ENCODE assay signal across 8 cellular contexts in the genomic region with DNA sequence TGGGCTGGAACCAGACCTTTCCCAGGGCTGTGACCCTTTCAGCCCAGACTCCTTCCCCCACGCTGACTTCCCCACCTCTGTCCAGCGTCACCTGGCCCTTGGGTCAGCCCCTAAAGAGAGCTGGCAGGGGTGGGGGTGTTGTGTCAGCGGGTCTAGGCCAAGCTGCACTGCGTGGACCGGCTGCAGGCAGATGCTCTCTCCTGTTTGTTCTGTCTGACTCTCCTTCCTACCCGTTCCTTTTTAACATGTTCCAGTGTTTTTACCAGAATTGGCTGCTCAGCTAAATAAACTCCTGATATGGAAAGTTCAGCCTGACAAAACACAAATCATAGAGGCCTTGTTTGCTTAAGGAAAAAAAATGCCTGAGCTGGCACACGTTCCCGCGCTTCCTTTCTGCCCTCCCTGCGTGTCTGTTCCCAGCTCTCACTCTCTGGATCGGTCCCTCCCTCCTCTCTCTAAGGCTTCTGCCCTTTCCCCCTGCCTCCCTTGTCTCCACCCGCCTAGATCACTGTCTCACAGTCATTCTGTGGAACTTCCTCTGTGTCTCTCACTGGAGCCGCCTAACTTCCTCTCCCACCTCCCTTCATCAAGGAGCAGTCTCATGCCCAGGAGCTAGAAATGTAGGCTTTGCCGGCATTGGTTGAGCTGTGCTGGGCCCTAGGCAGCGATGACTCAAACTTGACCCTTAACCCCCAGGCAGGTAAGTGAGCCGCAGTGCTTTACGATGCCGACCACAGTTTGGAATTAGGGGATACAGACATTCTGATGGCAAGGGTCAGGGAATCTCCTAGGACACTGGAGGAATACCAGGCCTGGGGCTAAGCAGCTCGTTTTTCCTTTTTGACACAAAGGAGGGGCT. TPM values are rescaled to one million over a fixed set of nuclear protein-coding genes. Genes with fewer than 3 reads are reported as not detected.
DNase-seq lines count a peak whose midpoint lies in the region; ATAC-seq and TF ChIP-seq lines count a peak whose summit lies in the region.

No MANE protein-coding gene starts in this region.

- no peak overlapping the region for H3K4me3 Mint-ChIP-seq in activated B cell treated with CpG ODN at 0.5 μM for 24 hours

- intact Hi-C loops in activated B cell treated with CpG ODN at 0.5 μM for 24 hours (cut with micrococcal nuclease) = no loop called here
- intact Hi-C loops in left cardiac atrium (cut with DNase I) = no loop called here

- DNase-seq in C1 segment of cervical spinal cord (lab: John Stamatoyannopoulos, UW) (peak in 8 of 14 donors; percentile 8 to 65 (median 42)), M059J (ENCODE audit: low read depth) (peak; percentile 92), activated B cell treated with CpG ODN at 0.5 μM for 24 hours (no peak), left cardiac atrium (peak; percentile 67), renal cortical epithelial cell (ENCODE audit: low read depth) (peak; percentile 85), GM19240 (ENCODE audit: insufficient read length, low spot score) (no peak)
- DNase-seq in activated CD8-positive, alpha-beta memory T cell treated with anti-CD3 and anti-CD28 coated beads, Interleukin-2, amount 50 U/mL, for 4 hours = no peak

- TF ChIP-seq CTCF in activated B cell treated with CpG ODN at 0.5 μM for 24 hours (IDR thresholded peaks at IDR 0.05) = no peak

- peak overlapping the region; percentile 72 for H3K27ac Mint-ChIP-seq in activated B cell treated with CpG ODN at 0.5 μM for 24 hours

- ATAC-seq in activated B cell treated with CpG ODN at 0.5 μM for 24 hours (ENCODE audit: low read depth) = no peak
- peak; percentile 65 to 76 for ATAC-seq in left cardiac atrium
- no peak for ATAC-seq in HG03280 (IDR thresholded peaks at IDR 0.05; ENCODE audit: unreplicated experiment)

- H3K9me3 Mint-ChIP-seq in activated B cell treated with CpG ODN at 0.5 μM for 24 hours = no peaks in the 10 kb centered on the region

- H3K4me1 Mint-ChIP-seq in activated B cell treated with CpG ODN at 0.5 μM for 24 hours = peaks cover 40% of the 10 kb centered on the region

- no peaks in the 10 kb centered on the region for H3K27me3 Mint-ChIP-seq in activated B cell treated with CpG ODN at 0.5 μM for 24 hours

- POLR2A ChIA-PET in activated B cell treated with CpG ODN at 0.5 μM for 24 hours (lab: Charles Lee) = interaction anchor here (1.0 kb wide), 1 partner anchor 252 kb away, joined by 3 read pairs; no protein-coding TSS in a partner anchor

- H3K36me3 Mint-ChIP-seq in activated B cell treated with CpG ODN at 0.5 μM for 24 hours (ENCODE audit: low read depth) = peaks cover 39% of the 10 kb centered on the region

- CTCF ChIA-PET in activated B cell treated with CpG ODN at 0.5 μM for 24 hours (lab: Charles Lee) = interaction anchor here (0.8 kb wide), 1 partner anchor 59 kb away, joined by 3 read pairs; no protein-coding TSS in a partner anchor

RNA-seq across cellular contexts. Expression of gene MLXIP, which starts 15.5 kb away (rescaled TPM):
- total RNA-seq in M059J (2014; rRNA removed; shearing (Covaris generic)) = 3.2 and 7.7 TPM in 2 replicates
- total RNA-seq in activated B cell treated with CpG ODN at 0.5 μM for 24 hours (26.7 and 33.7 TPM in 2 replicates), left cardiac atrium (10 to 100 TPM; 30.8 to 31.3 TPM), renal cortical epithelial cell (16.1 and 58.8 TPM in 2 replicates)

RNA-seq across cellular contexts. Expression of gene BCL7A, which starts 41.4 kb away (rescaled TPM):
- total RNA-seq in M059J (2014; rRNA removed; shearing (Covaris generic)) = 3.9 and 4.0 TPM in 2 replicates
- total RNA-seq in activated B cell treated with CpG ODN at 0.5 μM for 24 hours = 38.6 and 41.4 TPM in 2 replicates
- total RNA-seq in left cardiac atrium = 10 to 100 TPM in 1 of 2 donors, 1 to 10 TPM in 1; 9.8 to 11.3 TPM
- total RNA-seq in renal cortical epithelial cell = 9.7 and 24.8 TPM in 2 replicates

Comparison
In these comparisons a context has a peak if more than half of its experiments do, and no peak if none do; other contexts are left out.
1. DNase-seq: peak in C1 segment of cervical spinal cord (8 of 14), M059J (single experiment), left cardiac atrium (single experiment) and renal cortical epithelial cell (single experiment); none in activated B cell treated with CpG ODN at 0.5 μM for 24 hours (single experiment), GM19240 (single experiment) and activated CD8-positive, alpha-beta memory T cell treated with anti-CD3 and anti-CD28 coated beads, Interleukin-2, amount 50 U/mL, for 4 hours (single experiment).
2. ATAC-seq: peak in left cardiac atrium (2 of 2); none in activated B cell treated with CpG ODN at 0.5 μM for 24 hours (single experiment) and HG03280 (single experiment).